ENCODE assay signal across 1 cellular context in the genomic region with DNA sequence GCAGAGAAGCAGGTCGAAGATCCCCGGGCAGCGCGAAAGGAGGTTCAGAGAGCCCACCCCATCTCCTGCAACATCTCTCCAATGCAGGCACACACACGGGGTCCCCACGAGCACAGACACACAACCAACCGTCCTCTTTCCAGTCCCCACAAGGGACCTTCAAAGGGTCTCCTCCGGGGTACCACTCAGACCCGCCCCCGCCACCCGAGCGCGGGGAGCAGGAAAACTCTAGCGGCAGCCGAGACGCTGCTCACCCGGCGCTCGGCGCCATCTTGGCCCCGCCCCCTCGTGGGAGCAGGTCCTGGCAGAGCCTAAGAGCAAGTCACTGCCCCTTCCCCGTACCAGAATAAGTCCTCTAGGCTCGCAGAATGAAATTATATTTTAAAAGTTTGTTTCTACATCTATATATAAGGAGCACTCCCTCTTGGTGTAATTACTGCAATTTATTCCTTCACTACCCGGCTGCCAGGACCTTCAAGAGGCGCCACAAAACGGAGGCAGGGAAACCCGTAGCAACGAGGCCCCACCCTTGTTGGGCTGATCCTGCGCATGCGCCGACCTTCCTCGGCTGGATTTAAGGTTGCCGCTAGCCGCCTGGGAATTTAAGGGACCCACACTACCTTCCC.
A peak's percentile ranks its signal among the peaks of the same experiment; 100 is the strongest.
TF ChIP-seq lines count a peak whose summit lies in the region.

A gene with protein sequence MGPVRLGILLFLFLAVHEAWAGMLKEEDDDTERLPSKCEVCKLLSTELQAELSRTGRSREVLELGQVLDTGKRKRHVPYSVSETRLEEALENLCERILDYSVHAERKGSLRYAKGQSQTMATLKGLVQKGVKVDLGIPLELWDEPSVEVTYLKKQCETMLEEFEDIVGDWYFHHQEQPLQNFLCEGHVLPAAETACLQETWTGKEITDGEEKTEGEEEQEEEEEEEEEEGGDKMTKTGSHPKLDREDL (plus strand): TSS at position 560 of the 626 bp plus-strand sequence. CDS start 111 bp downstream, outside the sequence.
A gene (minus strand): TSS at position 284 of the 626 bp plus-strand sequence. CDS start 5,149 bp downstream, outside the sequence.

TF ChIP-seq in HepG2, 621 proteins besides CTCF, POLR2A, EP300 and RAD21 (continued from another document and continues in another):
- TF ChIP-seq, protein P1, sequence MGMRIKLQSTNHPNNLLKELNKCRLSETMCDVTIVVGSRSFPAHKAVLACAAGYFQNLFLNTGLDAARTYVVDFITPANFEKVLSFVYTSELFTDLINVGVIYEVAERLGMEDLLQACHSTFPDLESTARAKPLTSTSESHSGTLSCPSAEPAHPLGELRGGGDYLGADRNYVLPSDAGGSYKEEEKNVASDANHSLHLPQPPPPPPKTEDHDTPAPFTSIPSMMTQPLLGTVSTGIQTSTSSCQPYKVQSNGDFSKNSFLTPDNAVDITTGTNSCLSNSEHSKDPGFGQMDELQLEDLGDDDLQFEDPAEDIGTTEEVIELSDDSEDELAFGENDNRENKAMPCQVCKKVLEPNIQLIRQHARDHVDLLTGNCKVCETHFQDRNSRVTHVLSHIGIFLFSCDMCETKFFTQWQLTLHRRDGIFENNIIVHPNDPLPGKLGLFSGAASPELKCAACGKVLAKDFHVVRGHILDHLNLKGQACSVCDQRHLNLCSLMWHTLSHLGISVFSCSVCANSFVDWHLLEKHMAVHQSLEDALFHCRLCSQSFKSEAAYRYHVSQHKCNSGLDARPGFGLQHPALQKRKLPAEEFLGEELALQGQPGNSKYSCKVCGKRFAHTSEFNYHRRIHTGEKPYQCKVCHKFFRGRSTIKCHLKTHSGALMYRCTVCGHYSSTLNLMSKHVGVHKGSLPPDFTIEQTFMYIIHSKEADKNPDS (CRISPR knock-in tag; IDR thresholded peaks at IDR 0.05) = no peak
- TF ChIP-seq ZNF205 (CRISPR knock-in tag; IDR thresholded peaks at IDR 0.05) (no peak), HOXA5 (CRISPR knock-in tag; IDR thresholded peaks at IDR 0.05) (peak; percentile 90; the same call in 1 of the 2 replicates), RCOR2 (CRISPR knock-in tag; IDR thresholded peaks at IDR 0.05) (no peak), ZNF251 (CRISPR knock-in tag; IDR thresholded peaks at IDR 0.05) (no peak), TARDBP (CRISPR knock-in tag; IDR thresholded peaks at IDR 0.05) (peak; percentile 31; the same call in 1 of the 2 replicates), ZFP90 (CRISPR knock-in tag; IDR thresholded peaks at IDR 0.05; ENCODE audit: borderline replicate concordance) (peak; percentile 86; the same call in 1 of the 2 replicates), CBX1 (IDR thresholded peaks at IDR 0.05; ENCODE audit: low read depth) (no peak), NRL (CRISPR knock-in tag; IDR thresholded peaks at IDR 0.05; ENCODE audit: borderline replicate concordance) (peak; percentile 44; the same call in 1 of the 2 replicates), PRPF4 (IDR thresholded peaks at IDR 0.05; ENCODE audit: low read depth, low read length, poor library complexity, severe bottlenecking) (no peak), ZNF558 (CRISPR knock-in tag; IDR thresholded peaks at IDR 0.05; ENCODE audit: borderline replicate concordance) (no peak), ZNF788 (CRISPR knock-in tag; IDR thresholded peaks at IDR 0.05; ENCODE audit: borderline replicate concordance) (peak; percentile 83; the same call in 1 of the 2 replicates), ZSCAN9 (CRISPR knock-in tag; IDR thresholded peaks at IDR 0.05; ENCODE audit: borderline replicate concordance) (peak; percentile 44; the same call in 1 of the 2 replicates), KLF12 (CRISPR knock-in tag; IDR thresholded peaks at IDR 0.05; ENCODE audit: borderline replicate concordance) (peak; percentile 90; the same call in 1 of the 2 replicates), ZNF33A (CRISPR knock-in tag; IDR thresholded peaks at IDR 0.05; ENCODE audit: borderline replicate concordance) (peak; percentile 58; the same call in 1 of the 2 replicates), SOX5 (CRISPR knock-in tag; IDR thresholded peaks at IDR 0.05; ENCODE audit: borderline replicate concordance) (no peak; the same call in 1 of the 2 replicates), ZNF10 (CRISPR knock-in tag; IDR thresholded peaks at IDR 0.05; ENCODE audit: borderline replicate concordance, low read depth) (no peak), ZNF556 (CRISPR knock-in tag; IDR thresholded peaks at IDR 0.05; ENCODE audit: borderline replicate concordance) (no peak), ZNF546 (CRISPR knock-in tag; conservative IDR thresholded peaks at IDR 0.05) (no peak), FOXA1 (IDR thresholded peaks at IDR 0.05) (no peak), FOXA1 (CRISPR knock-in tag; IDR thresholded peaks at IDR 0.05) (no peak), RFX5 (IDR thresholded peaks at IDR 0.05; ENCODE audit: low read depth, low read length) (no peak), ZNF451 (CRISPR knock-in tag; IDR thresholded peaks at IDR 0.05) (no peak), TOE1 (CRISPR knock-in tag; IDR thresholded peaks at IDR 0.05) (no peak), ZNF264 (CRISPR knock-in tag; IDR thresholded peaks at IDR 0.05) (peak; percentile 53; the same call in 1 of the 2 replicates)
- TF ChIP-seq, protein P2, sequence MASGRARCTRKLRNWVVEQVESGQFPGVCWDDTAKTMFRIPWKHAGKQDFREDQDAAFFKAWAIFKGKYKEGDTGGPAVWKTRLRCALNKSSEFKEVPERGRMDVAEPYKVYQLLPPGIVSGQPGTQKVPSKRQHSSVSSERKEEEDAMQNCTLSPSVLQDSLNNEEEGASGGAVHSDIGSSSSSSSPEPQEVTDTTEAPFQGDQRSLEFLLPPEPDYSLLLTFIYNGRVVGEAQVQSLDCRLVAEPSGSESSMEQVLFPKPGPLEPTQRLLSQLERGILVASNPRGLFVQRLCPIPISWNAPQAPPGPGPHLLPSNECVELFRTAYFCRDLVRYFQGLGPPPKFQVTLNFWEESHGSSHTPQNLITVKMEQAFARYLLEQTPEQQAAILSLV (CRISPR knock-in tag; IDR thresholded peaks at IDR 0.05; ENCODE audit: borderline replicate concordance) = peak; percentile 34; the same call in 1 of the 2 replicates
- TF ChIP-seq, protein P3, sequence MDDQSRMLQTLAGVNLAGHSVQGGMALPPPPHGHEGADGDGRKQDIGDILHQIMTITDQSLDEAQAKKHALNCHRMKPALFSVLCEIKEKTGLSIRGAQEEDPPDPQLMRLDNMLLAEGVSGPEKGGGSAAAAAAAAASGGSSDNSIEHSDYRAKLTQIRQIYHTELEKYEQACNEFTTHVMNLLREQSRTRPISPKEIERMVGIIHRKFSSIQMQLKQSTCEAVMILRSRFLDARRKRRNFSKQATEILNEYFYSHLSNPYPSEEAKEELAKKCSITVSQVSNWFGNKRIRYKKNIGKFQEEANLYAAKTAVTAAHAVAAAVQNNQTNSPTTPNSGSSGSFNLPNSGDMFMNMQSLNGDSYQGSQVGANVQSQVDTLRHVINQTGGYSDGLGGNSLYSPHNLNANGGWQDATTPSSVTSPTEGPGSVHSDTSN (CRISPR knock-in tag; IDR thresholded peaks at IDR 0.05; ENCODE audit: borderline replicate concordance) = peak; percentile 76; the same call in 1 of the 2 replicates
- TF ChIP-seq, protein P4, sequence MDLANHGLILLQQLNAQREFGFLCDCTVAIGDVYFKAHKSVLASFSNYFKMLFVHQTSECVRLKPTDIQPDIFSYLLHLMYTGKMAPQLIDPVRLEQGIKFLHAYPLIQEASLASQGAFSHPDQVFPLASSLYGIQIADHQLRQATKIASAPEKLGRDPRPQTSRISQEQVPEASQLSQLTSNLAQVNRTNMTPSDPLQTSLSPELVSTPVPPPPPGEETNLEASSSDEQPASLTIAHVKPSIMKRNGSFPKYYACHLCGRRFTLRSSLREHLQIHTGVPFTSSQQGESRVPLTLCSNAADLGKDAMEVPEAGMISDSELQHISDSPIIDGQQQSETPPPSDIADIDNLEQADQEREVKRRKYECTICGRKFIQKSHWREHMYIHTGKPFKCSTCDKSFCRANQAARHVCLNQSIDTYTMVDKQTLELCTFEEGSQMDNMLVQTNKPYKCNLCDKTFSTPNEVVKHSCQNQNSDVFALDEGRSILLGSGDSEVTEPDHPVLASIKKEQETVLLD (CRISPR knock-in tag; IDR thresholded peaks at IDR 0.05; ENCODE audit: low read depth) = peak; percentile 41; the same call in 1 of the 2 replicates
- TF ChIP-seq, protein P5, sequence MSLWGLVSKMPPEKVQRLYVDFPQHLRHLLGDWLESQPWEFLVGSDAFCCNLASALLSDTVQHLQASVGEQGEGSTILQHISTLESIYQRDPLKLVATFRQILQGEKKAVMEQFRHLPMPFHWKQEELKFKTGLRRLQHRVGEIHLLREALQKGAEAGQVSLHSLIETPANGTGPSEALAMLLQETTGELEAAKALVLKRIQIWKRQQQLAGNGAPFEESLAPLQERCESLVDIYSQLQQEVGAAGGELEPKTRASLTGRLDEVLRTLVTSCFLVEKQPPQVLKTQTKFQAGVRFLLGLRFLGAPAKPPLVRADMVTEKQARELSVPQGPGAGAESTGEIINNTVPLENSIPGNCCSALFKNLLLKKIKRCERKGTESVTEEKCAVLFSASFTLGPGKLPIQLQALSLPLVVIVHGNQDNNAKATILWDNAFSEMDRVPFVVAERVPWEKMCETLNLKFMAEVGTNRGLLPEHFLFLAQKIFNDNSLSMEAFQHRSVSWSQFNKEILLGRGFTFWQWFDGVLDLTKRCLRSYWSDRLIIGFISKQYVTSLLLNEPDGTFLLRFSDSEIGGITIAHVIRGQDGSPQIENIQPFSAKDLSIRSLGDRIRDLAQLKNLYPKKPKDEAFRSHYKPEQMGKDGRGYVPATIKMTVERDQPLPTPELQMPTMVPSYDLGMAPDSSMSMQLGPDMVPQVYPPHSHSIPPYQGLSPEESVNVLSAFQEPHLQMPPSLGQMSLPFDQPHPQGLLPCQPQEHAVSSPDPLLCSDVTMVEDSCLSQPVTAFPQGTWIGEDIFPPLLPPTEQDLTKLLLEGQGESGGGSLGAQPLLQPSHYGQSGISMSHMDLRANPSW (CRISPR knock-in tag; IDR thresholded peaks at IDR 0.05; ENCODE audit: borderline replicate concordance) = no peak
- TF ChIP-seq, protein P6, sequence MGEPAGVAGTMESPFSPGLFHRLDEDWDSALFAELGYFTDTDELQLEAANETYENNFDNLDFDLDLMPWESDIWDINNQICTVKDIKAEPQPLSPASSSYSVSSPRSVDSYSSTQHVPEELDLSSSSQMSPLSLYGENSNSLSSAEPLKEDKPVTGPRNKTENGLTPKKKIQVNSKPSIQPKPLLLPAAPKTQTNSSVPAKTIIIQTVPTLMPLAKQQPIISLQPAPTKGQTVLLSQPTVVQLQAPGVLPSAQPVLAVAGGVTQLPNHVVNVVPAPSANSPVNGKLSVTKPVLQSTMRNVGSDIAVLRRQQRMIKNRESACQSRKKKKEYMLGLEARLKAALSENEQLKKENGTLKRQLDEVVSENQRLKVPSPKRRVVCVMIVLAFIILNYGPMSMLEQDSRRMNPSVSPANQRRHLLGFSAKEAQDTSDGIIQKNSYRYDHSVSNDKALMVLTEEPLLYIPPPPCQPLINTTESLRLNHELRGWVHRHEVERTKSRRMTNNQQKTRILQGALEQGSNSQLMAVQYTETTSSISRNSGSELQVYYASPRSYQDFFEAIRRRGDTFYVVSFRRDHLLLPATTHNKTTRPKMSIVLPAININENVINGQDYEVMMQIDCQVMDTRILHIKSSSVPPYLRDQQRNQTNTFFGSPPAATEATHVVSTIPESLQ (CRISPR knock-in tag; conservative IDR thresholded peaks at IDR 0.05) = 0 out of 2 replicates have a peak, but pooled peaks have one; percentile 29
- TF ChIP-seq, protein P7, sequence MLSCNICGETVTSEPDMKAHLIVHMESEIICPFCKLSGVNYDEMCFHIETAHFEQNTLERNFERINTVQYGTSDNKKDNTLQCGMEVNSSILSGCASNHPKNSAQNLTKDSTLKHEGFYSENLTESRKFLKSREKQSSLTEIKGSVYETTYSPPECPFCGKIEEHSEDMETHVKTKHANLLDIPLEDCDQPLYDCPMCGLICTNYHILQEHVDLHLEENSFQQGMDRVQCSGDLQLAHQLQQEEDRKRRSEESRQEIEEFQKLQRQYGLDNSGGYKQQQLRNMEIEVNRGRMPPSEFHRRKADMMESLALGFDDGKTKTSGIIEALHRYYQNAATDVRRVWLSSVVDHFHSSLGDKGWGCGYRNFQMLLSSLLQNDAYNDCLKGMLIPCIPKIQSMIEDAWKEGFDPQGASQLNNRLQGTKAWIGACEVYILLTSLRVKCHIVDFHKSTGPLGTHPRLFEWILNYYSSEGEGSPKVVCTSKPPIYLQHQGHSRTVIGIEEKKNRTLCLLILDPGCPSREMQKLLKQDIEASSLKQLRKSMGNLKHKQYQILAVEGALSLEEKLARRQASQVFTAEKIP (CRISPR knock-in tag; IDR thresholded peaks at IDR 0.05; ENCODE audit: borderline replicate concordance) = no peak
- TF ChIP-seq, protein P8, sequence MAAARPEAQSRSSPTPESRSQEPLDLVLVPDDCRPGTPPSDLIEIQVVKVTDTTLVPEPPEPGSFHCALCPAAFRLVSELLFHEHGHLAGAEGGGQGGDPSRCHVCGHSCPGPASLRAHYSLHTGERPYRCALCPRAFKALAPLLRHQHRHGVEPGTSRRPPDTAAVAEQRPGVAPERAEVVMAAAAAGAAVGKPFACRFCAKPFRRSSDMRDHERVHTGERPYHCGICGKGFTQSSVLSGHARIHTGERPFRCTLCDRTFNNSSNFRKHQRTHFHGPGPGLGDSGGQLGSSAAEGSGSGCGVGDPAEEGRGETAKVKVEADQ (CRISPR knock-in tag; IDR thresholded peaks at IDR 0.05; ENCODE audit: borderline replicate concordance) = 0 out of 2 replicates have a peak, but pooled peaks have one; percentile 56
- TF ChIP-seq, protein P9, sequence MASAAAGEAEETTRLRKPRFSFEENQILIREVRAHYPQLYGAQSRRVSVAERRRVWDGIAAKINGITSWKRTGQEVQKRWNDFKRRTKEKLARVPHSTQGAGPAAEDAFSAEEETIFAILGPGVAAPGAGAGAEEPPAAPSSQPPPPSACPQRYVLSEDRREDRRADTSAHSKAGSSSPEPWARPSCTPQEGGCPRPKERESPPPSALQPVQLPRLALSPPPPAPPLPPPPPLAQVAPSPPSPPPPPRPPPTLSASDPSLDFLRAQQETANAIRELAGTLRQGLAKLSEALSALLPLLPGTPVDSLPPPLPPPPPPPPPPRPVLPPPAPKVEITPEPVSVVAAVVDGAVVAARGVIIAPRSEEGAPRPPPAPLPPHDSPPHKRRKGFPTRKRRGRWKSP (CRISPR knock-in tag; IDR thresholded peaks at IDR 0.05) = peak; percentile 77; the same call in 1 of the 2 replicates
- TF ChIP-seq, protein P10, sequence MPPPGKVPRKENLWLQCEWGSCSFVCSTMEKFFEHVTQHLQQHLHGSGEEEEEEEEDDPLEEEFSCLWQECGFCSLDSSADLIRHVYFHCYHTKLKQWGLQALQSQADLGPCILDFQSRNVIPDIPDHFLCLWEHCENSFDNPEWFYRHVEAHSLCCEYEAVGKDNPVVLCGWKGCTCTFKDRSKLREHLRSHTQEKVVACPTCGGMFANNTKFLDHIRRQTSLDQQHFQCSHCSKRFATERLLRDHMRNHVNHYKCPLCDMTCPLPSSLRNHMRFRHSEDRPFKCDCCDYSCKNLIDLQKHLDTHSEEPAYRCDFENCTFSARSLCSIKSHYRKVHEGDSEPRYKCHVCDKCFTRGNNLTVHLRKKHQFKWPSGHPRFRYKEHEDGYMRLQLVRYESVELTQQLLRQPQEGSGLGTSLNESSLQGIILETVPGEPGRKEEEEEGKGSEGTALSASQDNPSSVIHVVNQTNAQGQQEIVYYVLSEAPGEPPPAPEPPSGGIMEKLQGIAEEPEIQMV (CRISPR knock-in tag; IDR thresholded peaks at IDR 0.05; ENCODE audit: low read depth) = no peak
- TF ChIP-seq, protein P11, sequence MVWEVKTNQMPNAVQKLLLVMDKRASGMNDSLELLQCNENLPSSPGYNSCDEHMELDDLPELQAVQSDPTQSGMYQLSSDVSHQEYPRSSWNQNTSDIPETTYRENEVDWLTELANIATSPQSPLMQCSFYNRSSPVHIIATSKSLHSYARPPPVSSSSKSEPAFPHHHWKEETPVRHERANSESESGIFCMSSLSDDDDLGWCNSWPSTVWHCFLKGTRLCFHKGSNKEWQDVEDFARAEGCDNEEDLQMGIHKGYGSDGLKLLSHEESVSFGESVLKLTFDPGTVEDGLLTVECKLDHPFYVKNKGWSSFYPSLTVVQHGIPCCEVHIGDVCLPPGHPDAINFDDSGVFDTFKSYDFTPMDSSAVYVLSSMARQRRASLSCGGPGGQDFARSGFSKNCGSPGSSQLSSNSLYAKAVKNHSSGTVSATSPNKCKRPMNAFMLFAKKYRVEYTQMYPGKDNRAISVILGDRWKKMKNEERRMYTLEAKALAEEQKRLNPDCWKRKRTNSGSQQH (CRISPR knock-in tag; IDR thresholded peaks at IDR 0.05; ENCODE audit: low read depth) = no peak
